Comparison of ENCODE assay signal across 21 cellular contexts in the genomic region with DNA sequence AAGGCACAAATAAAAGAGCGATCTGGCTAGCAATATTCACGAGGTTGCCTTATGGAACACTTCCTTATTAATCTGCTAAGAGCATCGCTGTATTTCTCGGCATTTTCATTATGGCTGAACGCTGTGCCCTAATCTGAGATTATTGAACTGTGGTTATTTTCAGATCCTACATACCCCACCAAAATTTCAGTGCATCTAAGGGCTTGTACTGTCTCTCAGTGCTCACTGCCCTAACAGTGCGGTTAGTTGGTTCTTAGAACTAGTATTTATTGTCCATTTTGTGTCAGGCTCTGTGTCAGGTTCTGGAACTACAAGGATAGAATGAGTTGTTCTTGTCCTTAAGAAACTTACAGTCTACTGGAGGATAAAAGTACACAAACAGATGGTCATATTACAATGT. TPM values are rescaled to one million over a fixed set of nuclear protein-coding genes. Genes with fewer than 3 reads are reported as not detected.
DNase-seq lines count a peak whose midpoint lies in the region; ATAC-seq and TF ChIP-seq lines count a peak whose summit lies in the region.
"Had no signal": no experiment of that assay in that cellular context is flagged by ENCODE, and none has a peak within 500 bp of the region (broad histone marks: within the 10 kb centered on the region; RNA-seq: fewer than 3 reads in every experiment).

No MANE protein-coding gene starts in this region.

- 58 to 77% (median 70%) methylated on average over 6 of the region's 6 CpGs for WGBS in spleen, 5 donors
- 72 to 78% methylated on average over 6 of the region's 6 CpGs for WGBS in testis, 2 donors

- TF ChIP-seq POLR2A in spleen (IDR thresholded peaks at IDR 0.05) (no peak), testis (IDR thresholded peaks at IDR 0.05) (no peak)

- H3K27me3 ChIP-seq in spleen (replicated peaks in 1 of 7) = no peaks in the 10 kb centered on the region
- no peaks in the 10 kb centered on the region for H3K27me3 ChIP-seq in testis

- peak overlapping the region; percentile 90 to 96 (median 95) for H3K27ac Mint-ChIP-seq in IgD-negative memory B cell
- H3K27ac Mint-ChIP-seq in activated B cell treated with CpG ODN at 0.5 μM for 24 hours = peak overlapping the region; percentile 93

- CTCF ChIA-PET in activated B cell treated with CpG ODN at 0.5 μM for 24 hours (lab: Charles Lee) = no interaction called here

- no peaks in the 10 kb centered on the region for H3K9me3 ChIP-seq in spleen
- H3K9me3 ChIP-seq in testis = no peaks in the 10 kb centered on the region

- peak overlapping the region; percentile 67 to 88 (median 80) for H3K4me3 Mint-ChIP-seq in IgD-negative memory B cell
- peak overlapping the region; percentile 72 for H3K4me3 Mint-ChIP-seq in activated B cell treated with CpG ODN at 0.5 μM for 24 hours

- H3K9me3 Mint-ChIP-seq in IgD-negative memory B cell = no peaks in the 10 kb centered on the region
- no peaks in the 10 kb centered on the region for H3K9me3 Mint-ChIP-seq in activated B cell treated with CpG ODN at 0.5 μM for 24 hours

- DNase-seq in GM12865 (ENCODE audit: low read depth) = peak; percentile 66
- DNase-seq in activated B cell treated with CpG ODN at 0.5 μM for 24 hours = no peak
- DNase-seq in spleen = no peak
- no peak for DNase-seq in testis
- DNase-seq in activated CD8-positive, alpha-beta memory T cell treated with anti-CD3 and anti-CD28 coated beads, Interleukin-2, amount 50 U/mL, for 48 hours = no peak
- DNase-seq in HK-2 (ENCODE audit: unreplicated experiment) = no peak
- DNase-seq: DMS 273 treated with DMSO at 0.1 percent for 48 hours, EL, NCI-H1105 treated with DMSO at 0.1 percent for 48 hours, NCI-H1694 treated with DMSO at 0.1 percent for 48 hours, NCI-H2107, NCI-H226, NCI-H524 treated with DMSO at 0.1 percent for 48 hours, Right ventricle myocardium superior had no signal

- H3K4me1 Mint-ChIP-seq in IgD-negative memory B cell = peaks cover 37 to 47% (median 43%) of the 10 kb centered on the region in 3 donors
- peaks cover 60% of the 10 kb centered on the region for H3K4me1 Mint-ChIP-seq in activated B cell treated with CpG ODN at 0.5 μM for 24 hours

- POLR2A ChIA-PET in activated B cell treated with CpG ODN at 0.5 μM for 24 hours (lab: Charles Lee) = interaction anchor here (0.5 to 2.7 kb wide), 3 partner anchors 9 to 589 kb away, joined by 4 to 22 read pairs (median 11); a partner anchor contains a TSS

- H3K27ac ChIP-seq in spleen = peak overlapping the region; percentile 16 to 84 (median 75)
- no peak overlapping the region for H3K27ac ChIP-seq in testis
- H3K27ac ChIP-seq: C4-2B had no signal

- ATAC-seq in activated B cell treated with CpG ODN at 0.5 μM for 24 hours (ENCODE audit: low read depth) (peak; percentile 4), HG03571 (IDR thresholded peaks at IDR 0.05; ENCODE audit: unreplicated experiment) (no peak)
- ATAC-seq: HCT116, HepG2, SK-N-SH treated with all-trans-retinoic acid at 6 μM for 48 hours had no signal

- TF ChIP-seq CTCF in GM12865 (IDR thresholded peaks at IDR 0.05; ENCODE audit: insufficient read depth, low read depth, low read length, missing control alignments) (no peak), activated B cell treated with CpG ODN at 0.5 μM for 24 hours (IDR thresholded peaks at IDR 0.05) (no peak), spleen (IDR thresholded peaks at IDR 0.05 in 8 of 11, conservative IDR thresholded peaks at IDR 0.05 in 3 of 11) (no peak), testis (IDR thresholded peaks at IDR 0.05) (no peak)

- intact Hi-C loops in activated B cell treated with CpG ODN at 0.5 μM for 24 hours (cut with micrococcal nuclease) (loop anchor here (1.0 to 10.0 kb wide), 9 partner anchors 9 to 666 kb away; a partner anchor contains a TSS), spleen (cut with DNase I; ENCODE audit: low total_unique reads) (no loop called here), testis (cut with DNase I; ENCODE audit: low total_unique reads) (no loop called here)

- H3K4me1 ChIP-seq in spleen (peaks cover 0 to 48% (median 17%) of the 10 kb centered on the region in 6 donors), testis (no peaks in the 10 kb centered on the region)

- no peaks in the 10 kb centered on the region for H3K36me3 Mint-ChIP-seq in IgD-negative memory B cell
- H3K36me3 Mint-ChIP-seq in activated B cell treated with CpG ODN at 0.5 μM for 24 hours (ENCODE audit: low read depth) = no peaks in the 10 kb centered on the region

- H3K36me3 ChIP-seq in spleen = no peaks in the 10 kb centered on the region
- H3K36me3 ChIP-seq in testis (ENCODE audit: low read depth, missing control alignments) = no peaks in the 10 kb centered on the region

- H3K4me3 ChIP-seq in GM12865 (ENCODE audit: low read depth, low read length) = peak overlapping the region; percentile 39
- H3K4me3 ChIP-seq in spleen = no peak overlapping the region
- no peak overlapping the region for H3K4me3 ChIP-seq in testis

- no peaks in the 10 kb centered on the region for H3K27me3 Mint-ChIP-seq in IgD-negative memory B cell
- H3K27me3 Mint-ChIP-seq in activated B cell treated with CpG ODN at 0.5 μM for 24 hours = no peaks in the 10 kb centered on the region

RNA-seq across cellular contexts. Expression of a gene that starts 51.6 kb away (rescaled TPM):
- polyA plus RNA-seq in IgD-negative memory B cell = 0.80 TPM
- 0.07 and 0.12 TPM in 2 replicates for total RNA-seq in activated B cell treated with CpG ODN at 0.5 μM for 24 hours
- 10 to 100 TPM in 1 of 7 donors, 1 to 10 TPM in 6; 2.4 to 10.1 (median 6.0) TPM for total RNA-seq in spleen
- polyA plus RNA-seq in spleen = 1 to 10 TPM; 1.0 to 2.1 (median 1.9) TPM
- 1 to 10 TPM; 1.8 to 2.4 TPM for total RNA-seq in testis
- 2.5 TPM for polyA plus RNA-seq in testis (ENCODE audit: insufficient read depth, low read depth, low replicate concordance)
- total RNA-seq: HepG2; T-helper 1 cell treated with Interleukin-12 subunit alpha and Interleukin-12 subunit beta and Interleukin-4 antibody, amounts not matched to agents 30 ng/mL and 1 ng/mL, for 36 hours had no signal
- polyA plus RNA-seq: HepG2 had no signal

Comparison
In these comparisons a context has a peak if more than half of its experiments do, and no peak if none do; other contexts are left out.
1. H3K27ac ChIP-seq: peak in spleen (8 of 8); none in testis (0 of 2).